Comparison of ENCODE assay signal across 1 cellular context in the genomic region with DNA sequence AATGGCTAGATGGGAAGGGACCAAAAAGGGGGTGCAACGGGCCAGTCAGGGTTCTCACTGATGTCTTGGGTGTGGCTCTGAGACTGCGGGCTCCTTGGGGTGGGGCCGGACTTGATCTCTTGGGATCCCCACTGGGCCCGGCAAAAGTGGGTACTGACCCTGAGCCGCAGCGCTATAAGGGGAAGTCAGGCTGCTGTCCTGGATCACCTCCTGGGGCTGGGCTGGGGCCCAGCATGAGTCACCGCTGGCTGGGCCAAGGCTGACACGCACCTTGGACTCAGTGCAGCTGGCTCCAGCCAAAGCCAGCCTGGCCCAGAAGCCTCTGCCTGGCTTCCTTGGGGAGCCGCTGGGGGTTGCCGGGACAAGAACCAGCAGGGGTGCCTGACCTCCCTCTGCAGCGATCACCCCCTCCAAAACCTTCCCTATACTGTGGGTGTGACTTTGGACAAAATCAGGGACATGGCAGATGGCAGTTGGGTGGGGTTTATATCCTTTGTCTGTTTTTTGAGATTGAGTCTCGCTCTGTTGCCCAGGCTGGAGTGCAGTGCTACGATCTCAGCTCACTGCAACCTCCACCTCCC.
TF ChIP-seq lines count a peak whose summit lies in the region.

No MANE protein-coding gene starts in this region.

TF ChIP-seq in K562, 482 proteins besides CTCF, POLR2A, EP300 and RAD21 (continued from another document and continues in another):
- TF ChIP-seq, protein P1, sequence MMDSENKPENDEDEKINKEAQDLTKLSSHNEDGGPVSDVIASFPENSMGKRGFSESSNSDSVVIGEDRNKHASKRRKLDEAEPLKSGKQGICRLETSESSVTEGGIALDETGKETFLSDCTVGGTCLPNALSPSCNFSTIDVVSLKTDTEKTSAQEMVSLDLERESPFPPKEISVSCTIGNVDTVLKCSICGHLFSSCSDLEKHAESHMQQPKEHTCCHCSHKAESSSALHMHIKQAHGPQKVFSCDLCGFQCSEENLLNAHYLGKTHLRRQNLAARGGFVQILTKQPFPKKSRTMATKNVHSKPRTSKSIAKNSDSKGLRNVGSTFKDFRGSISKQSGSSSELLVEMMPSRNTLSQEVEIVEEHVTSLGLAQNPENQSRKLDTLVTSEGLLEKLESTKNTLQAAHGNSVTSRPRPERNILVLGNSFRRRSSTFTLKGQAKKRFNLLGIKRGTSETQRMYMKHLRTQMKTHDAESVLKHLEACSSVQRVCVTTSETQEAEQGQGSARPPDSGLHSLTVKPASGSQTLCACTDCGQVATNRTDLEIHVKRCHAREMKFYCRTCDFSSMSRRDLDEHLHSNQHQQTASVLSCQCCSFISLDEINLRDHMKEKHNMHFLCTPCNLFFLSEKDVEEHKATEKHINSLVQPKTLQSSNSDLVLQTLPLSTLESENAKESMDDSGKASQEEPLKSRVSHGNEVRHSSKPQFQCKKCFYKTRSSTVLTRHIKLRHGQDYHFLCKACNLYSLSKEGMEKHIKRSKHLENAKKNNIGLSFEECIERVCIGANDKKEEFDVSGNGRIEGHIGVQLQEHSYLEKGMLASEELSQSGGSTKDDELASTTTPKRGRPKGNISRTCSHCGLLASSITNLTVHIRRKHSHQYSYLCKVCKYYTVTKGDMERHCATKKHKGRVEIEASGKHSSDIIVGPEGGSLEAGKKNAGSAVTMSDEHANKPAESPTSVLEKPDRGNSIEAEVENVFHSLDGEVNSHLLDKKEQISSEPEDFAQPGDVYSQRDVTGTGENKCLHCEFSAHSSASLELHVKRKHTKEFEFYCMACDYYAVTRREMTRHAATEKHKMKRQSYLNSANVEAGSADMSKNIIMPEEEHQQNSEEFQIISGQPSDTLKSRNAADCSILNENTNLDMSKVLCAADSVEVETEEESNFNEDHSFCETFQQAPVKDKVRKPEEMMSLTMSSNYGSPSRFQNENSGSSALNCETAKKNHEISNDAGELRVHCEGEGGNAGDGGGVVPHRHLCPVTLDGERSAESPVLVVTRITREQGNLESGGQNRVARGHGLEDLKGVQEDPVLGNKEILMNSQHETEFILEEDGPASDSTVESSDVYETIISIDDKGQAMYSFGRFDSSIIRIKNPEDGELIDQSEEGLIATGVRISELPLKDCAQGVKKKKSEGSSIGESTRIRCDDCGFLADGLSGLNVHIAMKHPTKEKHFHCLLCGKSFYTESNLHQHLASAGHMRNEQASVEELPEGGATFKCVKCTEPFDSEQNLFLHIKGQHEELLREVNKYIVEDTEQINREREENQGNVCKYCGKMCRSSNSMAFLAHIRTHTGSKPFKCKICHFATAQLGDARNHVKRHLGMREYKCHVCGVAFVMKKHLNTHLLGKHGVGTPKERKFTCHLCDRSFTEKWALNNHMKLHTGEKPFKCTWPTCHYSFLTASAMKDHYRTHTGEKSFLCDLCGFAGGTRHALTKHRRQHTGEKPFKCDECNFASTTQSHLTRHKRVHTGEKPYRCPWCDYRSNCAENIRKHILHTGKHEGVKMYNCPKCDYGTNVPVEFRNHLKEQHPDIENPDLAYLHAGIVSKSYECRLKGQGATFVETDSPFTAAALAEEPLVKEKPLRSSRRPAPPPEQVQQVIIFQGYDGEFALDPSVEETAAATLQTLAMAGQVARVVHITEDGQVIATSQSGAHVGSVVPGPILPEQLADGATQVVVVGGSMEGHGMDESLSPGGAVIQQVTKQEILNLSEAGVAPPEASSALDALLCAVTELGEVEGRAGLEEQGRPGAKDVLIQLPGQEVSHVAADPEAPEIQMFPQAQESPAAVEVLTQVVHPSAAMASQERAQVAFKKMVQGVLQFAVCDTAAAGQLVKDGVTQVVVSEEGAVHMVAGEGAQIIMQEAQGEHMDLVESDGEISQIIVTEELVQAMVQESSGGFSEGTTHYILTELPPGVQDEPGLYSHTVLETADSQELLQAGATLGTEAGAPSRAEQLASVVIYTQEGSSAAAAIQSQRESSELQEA (IDR thresholded peaks at IDR 0.05; ENCODE audit: low read depth): no peak
- TF ChIP-seq HMGN3 (IDR thresholded peaks at IDR 0.05; ENCODE audit: borderline replicate concordance, extremely low read depth, insufficient read length, low read depth, low read length) (peak; percentile 90), SIN3B (IDR thresholded peaks at IDR 0.05; ENCODE audit: low read depth) (no peak), HIVEP1 (CRISPR knock-in tag; IDR thresholded peaks at IDR 0.05) (no peak), BCOR (IDR thresholded peaks at IDR 0.05) (peak; percentile 74), CCNT2 (IDR thresholded peaks at IDR 0.05; ENCODE audit: borderline replicate concordance, extremely low read depth, insufficient read length, low read depth, low read length) (peak; percentile 60), YBX1 (IDR thresholded peaks at IDR 0.05) (no peak), NR4A1 (CRISPR knock-in tag; IDR thresholded peaks at IDR 0.05) (no peak), NR4A1 (tag; IDR thresholded peaks at IDR 0.05) (peak; percentile 64; the same call in 1 of the 2 replicates), HNRNPLL (IDR thresholded peaks at IDR 0.05; ENCODE audit: low read depth, low read length, poor library complexity, severe bottlenecking) (peak; percentile 20), ZNF124 (CRISPR knock-in tag; IDR thresholded peaks at IDR 0.05) (no peak), DACH1 (IDR thresholded peaks at IDR 0.05; ENCODE audit: partially characterized antibody) (peak; percentile 5), CXXC5 (CRISPR knock-in tag; IDR thresholded peaks at IDR 0.05) (peak; percentile 60; the same call in 1 of the 2 replicates), CTBP1 (IDR thresholded peaks at IDR 0.05; ENCODE audit: borderline replicate concordance) (peak; percentile 52; the same call in 1 of the 2 replicates), MED1 (CRISPR knock-in tag; IDR thresholded peaks at IDR 0.05; ENCODE audit: borderline replicate concordance) (no peak), FOXJ3 (CRISPR knock-in tag; IDR thresholded peaks at IDR 0.05) (no peak), NFATC3 (IDR thresholded peaks at IDR 0.05) (no peak), KLF16 (IDR thresholded peaks at IDR 0.05) (peak; percentile 97), MTA2 (IDR thresholded peaks at IDR 0.05; ENCODE audit: low read depth) (no peak), ZNF445 (CRISPR knock-in tag; IDR thresholded peaks at IDR 0.05; ENCODE audit: low read depth) (no peak), MAZ (CRISPR knock-in tag; conservative IDR thresholded peaks at IDR 0.05 in 1 of 2, IDR thresholded peaks at IDR 0.05 in 1 of 2) (peak; percentile 52 to 65; a peak in 2 of 4 replicates), ZNF253 (CRISPR knock-in tag; conservative IDR thresholded peaks at IDR 0.05) (no peak), ZFX (CRISPR knock-in tag; IDR thresholded peaks at IDR 0.05) (peak; percentile 58)
- TF ChIP-seq, protein P2, sequence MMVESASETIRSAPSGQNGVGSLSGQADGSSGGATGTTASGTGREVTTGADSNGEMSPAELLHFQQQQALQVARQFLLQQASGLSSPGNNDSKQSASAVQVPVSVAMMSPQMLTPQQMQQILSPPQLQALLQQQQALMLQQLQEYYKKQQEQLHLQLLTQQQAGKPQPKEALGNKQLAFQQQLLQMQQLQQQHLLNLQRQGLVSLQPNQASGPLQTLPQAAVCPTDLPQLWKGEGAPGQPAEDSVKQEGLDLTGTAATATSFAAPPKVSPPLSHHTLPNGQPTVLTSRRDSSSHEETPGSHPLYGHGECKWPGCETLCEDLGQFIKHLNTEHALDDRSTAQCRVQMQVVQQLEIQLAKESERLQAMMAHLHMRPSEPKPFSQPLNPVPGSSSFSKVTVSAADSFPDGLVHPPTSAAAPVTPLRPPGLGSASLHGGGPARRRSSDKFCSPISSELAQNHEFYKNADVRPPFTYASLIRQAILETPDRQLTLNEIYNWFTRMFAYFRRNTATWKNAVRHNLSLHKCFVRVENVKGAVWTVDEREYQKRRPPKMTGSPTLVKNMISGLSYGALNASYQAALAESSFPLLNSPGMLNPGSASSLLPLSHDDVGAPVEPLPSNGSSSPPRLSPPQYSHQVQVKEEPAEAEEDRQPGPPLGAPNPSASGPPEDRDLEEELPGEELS (CRISPR knock-in tag; IDR thresholded peaks at IDR 0.05; ENCODE audit: borderline replicate concordance): 0 out of 2 replicates have a peak, but pooled peaks have one; percentile 35
- TF ChIP-seq, protein P3, sequence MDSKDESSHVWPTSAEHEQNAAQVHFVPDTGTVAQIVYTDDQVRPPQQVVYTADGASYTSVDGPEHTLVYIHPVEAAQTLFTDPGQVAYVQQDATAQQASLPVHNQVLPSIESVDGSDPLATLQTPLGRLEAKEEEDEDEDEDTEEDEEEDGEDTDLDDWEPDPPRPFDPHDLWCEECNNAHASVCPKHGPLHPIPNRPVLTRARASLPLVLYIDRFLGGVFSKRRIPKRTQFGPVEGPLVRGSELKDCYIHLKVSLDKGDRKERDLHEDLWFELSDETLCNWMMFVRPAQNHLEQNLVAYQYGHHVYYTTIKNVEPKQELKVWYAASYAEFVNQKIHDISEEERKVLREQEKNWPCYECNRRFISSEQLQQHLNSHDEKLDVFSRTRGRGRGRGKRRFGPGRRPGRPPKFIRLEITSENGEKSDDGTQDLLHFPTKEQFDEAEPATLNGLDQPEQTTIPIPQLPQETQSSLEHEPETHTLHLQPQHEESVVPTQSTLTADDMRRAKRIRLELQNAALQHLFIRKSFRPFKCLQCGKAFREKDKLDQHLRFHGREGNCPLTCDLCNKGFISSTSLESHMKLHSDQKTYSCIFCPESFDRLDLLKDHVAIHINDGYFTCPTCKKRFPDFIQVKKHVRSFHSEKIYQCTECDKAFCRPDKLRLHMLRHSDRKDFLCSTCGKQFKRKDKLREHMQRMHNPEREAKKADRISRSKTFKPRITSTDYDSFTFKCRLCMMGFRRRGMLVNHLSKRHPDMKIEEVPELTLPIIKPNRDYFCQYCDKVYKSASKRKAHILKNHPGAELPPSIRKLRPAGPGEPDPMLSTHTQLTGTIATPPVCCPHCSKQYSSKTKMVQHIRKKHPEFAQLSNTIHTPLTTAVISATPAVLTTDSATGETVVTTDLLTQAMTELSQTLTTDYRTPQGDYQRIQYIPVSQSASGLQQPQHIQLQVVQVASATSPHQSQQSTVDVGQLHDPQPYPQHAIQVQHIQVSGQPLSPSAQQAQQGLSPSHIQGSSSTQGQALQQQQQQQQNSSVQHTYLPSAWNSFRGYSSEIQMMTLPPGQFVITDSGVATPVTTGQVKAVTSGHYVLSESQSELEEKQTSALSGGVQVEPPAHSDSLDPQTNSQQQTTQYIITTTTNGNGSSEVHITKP (IDR thresholded peaks at IDR 0.05; ENCODE audit: partially characterized antibody): peak; percentile 69
- TF ChIP-seq, protein P4, sequence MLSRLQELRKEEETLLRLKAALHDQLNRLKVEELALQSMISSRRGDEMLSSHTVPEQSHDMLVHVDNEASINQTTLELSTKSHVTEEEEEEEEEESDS (CRISPR knock-in tag; IDR thresholded peaks at IDR 0.05): no peak
- TF ChIP-seq, protein P5, sequence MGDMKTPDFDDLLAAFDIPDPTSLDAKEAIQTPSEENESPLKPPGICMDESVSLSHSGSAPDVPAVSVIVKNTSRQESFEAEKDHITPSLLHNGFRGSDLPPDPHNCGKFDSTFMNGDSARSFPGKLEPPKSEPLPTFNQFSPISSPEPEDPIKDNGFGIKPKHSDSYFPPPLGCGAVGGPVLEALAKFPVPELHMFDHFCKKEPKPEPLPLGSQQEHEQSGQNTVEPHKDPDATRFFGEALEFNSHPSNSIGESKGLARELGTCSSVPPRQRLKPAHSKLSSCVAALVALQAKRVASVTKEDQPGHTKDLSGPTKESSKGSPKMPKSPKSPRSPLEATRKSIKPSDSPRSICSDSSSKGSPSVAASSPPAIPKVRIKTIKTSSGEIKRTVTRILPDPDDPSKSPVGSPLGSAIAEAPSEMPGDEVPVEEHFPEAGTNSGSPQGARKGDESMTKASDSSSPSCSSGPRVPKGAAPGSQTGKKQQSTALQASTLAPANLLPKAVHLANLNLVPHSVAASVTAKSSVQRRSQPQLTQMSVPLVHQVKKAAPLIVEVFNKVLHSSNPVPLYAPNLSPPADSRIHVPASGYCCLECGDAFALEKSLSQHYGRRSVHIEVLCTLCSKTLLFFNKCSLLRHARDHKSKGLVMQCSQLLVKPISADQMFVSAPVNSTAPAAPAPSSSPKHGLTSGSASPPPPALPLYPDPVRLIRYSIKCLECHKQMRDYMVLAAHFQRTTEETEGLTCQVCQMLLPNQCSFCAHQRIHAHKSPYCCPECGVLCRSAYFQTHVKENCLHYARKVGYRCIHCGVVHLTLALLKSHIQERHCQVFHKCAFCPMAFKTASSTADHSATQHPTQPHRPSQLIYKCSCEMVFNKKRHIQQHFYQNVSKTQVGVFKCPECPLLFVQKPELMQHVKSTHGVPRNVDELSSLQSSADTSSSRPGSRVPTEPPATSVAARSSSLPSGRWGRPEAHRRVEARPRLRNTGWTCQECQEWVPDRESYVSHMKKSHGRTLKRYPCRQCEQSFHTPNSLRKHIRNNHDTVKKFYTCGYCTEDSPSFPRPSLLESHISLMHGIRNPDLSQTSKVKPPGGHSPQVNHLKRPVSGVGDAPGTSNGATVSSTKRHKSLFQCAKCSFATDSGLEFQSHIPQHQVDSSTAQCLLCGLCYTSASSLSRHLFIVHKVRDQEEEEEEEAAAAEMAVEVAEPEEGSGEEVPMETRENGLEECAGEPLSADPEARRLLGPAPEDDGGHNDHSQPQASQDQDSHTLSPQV (IDR thresholded peaks at IDR 0.05): peak; percentile 78; the same call in 1 of the 2 replicates
- TF ChIP-seq, protein P6, sequence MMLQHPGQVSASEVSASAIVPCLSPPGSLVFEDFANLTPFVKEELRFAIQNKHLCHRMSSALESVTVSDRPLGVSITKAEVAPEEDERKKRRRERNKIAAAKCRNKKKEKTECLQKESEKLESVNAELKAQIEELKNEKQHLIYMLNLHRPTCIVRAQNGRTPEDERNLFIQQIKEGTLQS (IDR thresholded peaks at IDR 0.05): peak; percentile 96
- TF ChIP-seq, protein P6 (CRISPR knock-in tag; conservative IDR thresholded peaks at IDR 0.05): peak; percentile 92
- TF ChIP-seq, protein P7, sequence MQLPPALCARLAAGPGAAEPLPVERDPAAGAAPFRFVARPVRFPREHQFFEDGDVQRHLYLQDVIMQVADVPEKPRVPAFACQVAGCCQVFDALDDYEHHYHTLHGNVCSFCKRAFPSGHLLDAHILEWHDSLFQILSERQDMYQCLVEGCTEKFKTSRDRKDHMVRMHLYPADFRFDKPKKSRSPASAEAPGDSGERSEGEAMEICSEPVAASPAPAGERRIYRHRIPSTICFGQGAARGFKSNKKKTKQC (CRISPR knock-in tag; IDR thresholded peaks at IDR 0.05): no peak
- TF ChIP-seq, protein P8, sequence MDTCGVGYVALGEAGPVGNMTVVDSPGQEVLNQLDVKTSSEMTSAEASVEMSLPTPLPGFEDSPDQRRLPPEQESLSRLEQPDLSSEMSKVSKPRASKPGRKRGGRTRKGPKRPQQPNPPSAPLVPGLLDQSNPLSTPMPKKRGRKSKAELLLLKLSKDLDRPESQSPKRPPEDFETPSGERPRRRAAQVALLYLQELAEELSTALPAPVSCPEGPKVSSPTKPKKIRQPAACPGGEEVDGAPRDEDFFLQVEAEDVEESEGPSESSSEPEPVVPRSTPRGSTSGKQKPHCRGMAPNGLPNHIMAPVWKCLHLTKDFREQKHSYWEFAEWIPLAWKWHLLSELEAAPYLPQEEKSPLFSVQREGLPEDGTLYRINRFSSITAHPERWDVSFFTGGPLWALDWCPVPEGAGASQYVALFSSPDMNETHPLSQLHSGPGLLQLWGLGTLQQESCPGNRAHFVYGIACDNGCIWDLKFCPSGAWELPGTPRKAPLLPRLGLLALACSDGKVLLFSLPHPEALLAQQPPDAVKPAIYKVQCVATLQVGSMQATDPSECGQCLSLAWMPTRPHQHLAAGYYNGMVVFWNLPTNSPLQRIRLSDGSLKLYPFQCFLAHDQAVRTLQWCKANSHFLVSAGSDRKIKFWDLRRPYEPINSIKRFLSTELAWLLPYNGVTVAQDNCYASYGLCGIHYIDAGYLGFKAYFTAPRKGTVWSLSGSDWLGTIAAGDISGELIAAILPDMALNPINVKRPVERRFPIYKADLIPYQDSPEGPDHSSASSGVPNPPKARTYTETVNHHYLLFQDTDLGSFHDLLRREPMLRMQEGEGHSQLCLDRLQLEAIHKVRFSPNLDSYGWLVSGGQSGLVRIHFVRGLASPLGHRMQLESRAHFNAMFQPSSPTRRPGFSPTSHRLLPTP (IDR thresholded peaks at IDR 0.05; ENCODE audit: borderline replicate concordance, extremely low read depth, insufficient read length): no peak
